Comparison of ENCODE assay signal across 8 cellular contexts in genomic region chr10:62038609-62039190, GRCh38.
DNase-seq lines count a peak whose midpoint lies in the region; ATAC-seq and TF ChIP-seq lines count a peak whose summit lies in the region.

No MANE protein-coding gene starts in this region.

- H3K36me3 Mint-ChIP-seq in CD4-positive, alpha-beta T cell (ENCODE audit: low read depth), result no peaks in the 10 kb centered on the region
- H3K36me3 Mint-ChIP-seq in activated naive CD4-positive, alpha-beta T cell treated with anti-CD3 and anti-CD28 coated beads for 36 hours (ENCODE audit: low read depth), result peaks cover 57% of the 10 kb centered on the region

- no peak for TF ChIP-seq EP300 in transverse colon (IDR thresholded peaks at IDR 0.05; ENCODE audit: low read depth)

- no peaks in the 10 kb centered on the region for H3K9me2 ChIP-seq in Karpas-422 (replicated peaks; ENCODE audit: insufficient read depth, low read length)

- H3K4me3 Mint-ChIP-seq in CD4-positive, alpha-beta T cell, result peak overlapping the region; percentile 72
- peak overlapping the region; percentile 14 for H3K4me3 Mint-ChIP-seq in activated naive CD4-positive, alpha-beta T cell treated with anti-CD3 and anti-CD28 coated beads for 36 hours

- H3K27me3 Mint-ChIP-seq in CD4-positive, alpha-beta T cell, result no peaks in the 10 kb centered on the region
- no peaks in the 10 kb centered on the region for H3K27me3 Mint-ChIP-seq in activated naive CD4-positive, alpha-beta T cell treated with anti-CD3 and anti-CD28 coated beads for 36 hours (ENCODE audit: low read depth)

- no peak overlapping the region for H3K27ac ChIP-seq in CD4-positive, alpha-beta T cell (ENCODE audit: low read depth, low read length)
- H3K27ac ChIP-seq in Karpas-422 (ENCODE audit: low read length), result no peak overlapping the region
- peak overlapping the region; percentile 74 for H3K27ac ChIP-seq in RWPE2 (ENCODE audit: poor library complexity, severe bottlenecking)
- no peak overlapping the region for H3K27ac ChIP-seq in parathyroid adenoma
- peak overlapping the region; percentile 76 to 83 (median 82) for H3K27ac ChIP-seq in transverse colon

- H2AFZ ChIP-seq in Karpas-422 (ENCODE audit: low read length) (no peak overlapping the region), parathyroid adenoma (peak overlapping the region; percentile 9)

- no peaks in the 10 kb centered on the region for H4K20me1 ChIP-seq in Karpas-422 (ENCODE audit: insufficient read depth, low read depth, low read length)

- H3K4me1 Mint-ChIP-seq in CD4-positive, alpha-beta T cell (ENCODE audit: low read depth), result peaks cover 87% of the 10 kb centered on the region
- peaks cover 85% of the 10 kb centered on the region for H3K4me1 Mint-ChIP-seq in activated naive CD4-positive, alpha-beta T cell treated with anti-CD3 and anti-CD28 coated beads for 36 hours (ENCODE audit: low read depth)

- peak; percentile 84 for ATAC-seq in CD4-positive, alpha-beta T cell (ENCODE audit: poor library complexity)
- ATAC-seq in GM21360 (IDR thresholded peaks at IDR 0.05; ENCODE audit: unreplicated experiment), result peak; percentile 58
- ATAC-seq in RWPE2 (ENCODE audit: low read depth), result peak; percentile 60

- TF ChIP-seq CTCF in CD4-positive, alpha-beta T cell (IDR thresholded peaks at IDR 0.05), result peak; percentile 82
- TF ChIP-seq CTCF in RWPE2 (IDR thresholded peaks at IDR 0.05; ENCODE audit: poor library complexity, severe bottlenecking), result peak; percentile 95
- TF ChIP-seq CTCF in parathyroid adenoma (IDR thresholded peaks at IDR 0.05), result peak; percentile 79
- TF ChIP-seq CTCF in transverse colon (IDR thresholded peaks at IDR 0.05), result peak; percentile 80 to 92 (median 85)

- no peaks in the 10 kb centered on the region for H3K79me2 ChIP-seq in Karpas-422 (ENCODE audit: low read length)
- no peaks in the 10 kb centered on the region for H3K79me2 ChIP-seq in parathyroid adenoma

- H3K9me3 ChIP-seq in CD4-positive, alpha-beta T cell (ENCODE audit: control insufficient read depth, low read length), result no peaks in the 10 kb centered on the region
- H3K9me3 ChIP-seq in Karpas-422 (ENCODE audit: low read length) (no peaks in the 10 kb centered on the region), RWPE2 (ENCODE audit: severe bottlenecking) (no peaks in the 10 kb centered on the region), parathyroid adenoma (ENCODE audit: control insufficient read depth, low read length) (no peaks in the 10 kb centered on the region), transverse colon (no peaks in the 10 kb centered on the region)

- H3K4me1 ChIP-seq in Karpas-422 (ENCODE audit: low read length) (peaks cover 27% of the 10 kb centered on the region), RWPE2 (ENCODE audit: insufficient read depth, poor library complexity, severe bottlenecking) (peaks cover 45% of the 10 kb centered on the region), parathyroid adenoma (no peaks in the 10 kb centered on the region), transverse colon (peaks cover 30 to 71% (median 51%) of the 10 kb centered on the region in 4 donors)

- POLR2A ChIA-PET in CD4-positive, alpha-beta T cell (lab: Charles Lee), result interaction anchor here (0.7 to 6.7 kb wide), 23 partner anchors 8 to 288 kb away, joined by 3 to 103 read pairs (median 5); partner anchors contain the start of genes ARID5B and RTKN2

- no peak for TF ChIP-seq POLR2A in transverse colon (IDR thresholded peaks at IDR 0.05)

- peak overlapping the region; percentile 39 for H3K4me2 ChIP-seq in Karpas-422 (ENCODE audit: low read depth, low read length, poor library complexity, severe bottlenecking)
- H3K4me2 ChIP-seq in parathyroid adenoma (ENCODE audit: low read length), result peak overlapping the region; percentile 40

- H3K36me3 ChIP-seq in Karpas-422 (ENCODE audit: insufficient read depth, low read length) (no peaks in the 10 kb centered on the region), RWPE2 (ENCODE audit: low read depth) (no peaks in the 10 kb centered on the region), parathyroid adenoma (ENCODE audit: control insufficient read depth, insufficient read depth, low read length) (no peaks in the 10 kb centered on the region), transverse colon (no peaks in the 10 kb centered on the region)

- 2% methylated on average over 9 of the region's 9 CpGs for WGBS in transverse colon (ENCODE audit: low coverage in 1 of 2), 2 donors

- H3K27ac Mint-ChIP-seq in CD4-positive, alpha-beta T cell, result peak overlapping the region; percentile 68
- H3K27ac Mint-ChIP-seq in activated naive CD4-positive, alpha-beta T cell treated with anti-CD3 and anti-CD28 coated beads for 36 hours, result peak overlapping the region; percentile 91

- in situ Hi-C loops in transverse colon (cut with MboI; ENCODE audit: low pct_ligation_motif_present in 1 of 4, low pct_unique_long_range_greater_than_20kb in 1 of 4, low sequenced_read_pairs in 3 of 4), result no loop called here

- peak; percentile 65 to 78 (median 70) for DNase-seq in CD4-positive, alpha-beta T cell
- DNase-seq in Karpas-422 (peak; percentile 90), RWPE2 (ENCODE audit: low spot score) (no peak), germinal center (ENCODE audit: low spot score) (peak; percentile 71), transverse colon (peak; percentile 85)
- DNase-seq in activated naive CD4-positive, alpha-beta T cell treated with anti-CD3 and anti-CD28 coated beads for 36 hours, result peak; percentile 90

- intact Hi-C loops in CD4-positive, alpha-beta T cell (cut with DNase I, micrococcal nuclease), result loop anchor here (1.0 to 10.0 kb wide), 8 partner anchors 13 to 396 kb away; partner anchors contain the start of gene ARID5B (in 1 of the 2)
- intact Hi-C loops in activated naive CD4-positive, alpha-beta T cell treated with anti-CD3 and anti-CD28 coated beads for 36 hours (cut with micrococcal nuclease), result loop anchor here (1.0 to 10.0 kb wide), 6 partner anchors 8 to 284 kb away; no protein-coding TSS in a partner anchor
- intact Hi-C loops in transverse colon (cut with DNase I; ENCODE audit: low total_unique reads), result loop anchor here (5.0 to 10.0 kb wide), 2 partner anchors 64 to 204 kb away; no protein-coding TSS in a partner anchor

- no peaks in the 10 kb centered on the region for H3K27me3 ChIP-seq in CD4-positive, alpha-beta T cell (ENCODE audit: control insufficient read depth, insufficient read depth, low read length)
- H3K27me3 ChIP-seq in Karpas-422 (ENCODE audit: low read length) (no peaks in the 10 kb centered on the region), RWPE2 (ENCODE audit: insufficient read depth, poor library complexity, severe bottlenecking) (no peaks in the 10 kb centered on the region), parathyroid adenoma (ENCODE audit: control insufficient read depth, insufficient read depth, low read length) (no peaks in the 10 kb centered on the region), transverse colon (no peaks in the 10 kb centered on the region)

- H3K9me3 Mint-ChIP-seq in CD4-positive, alpha-beta T cell, result no peaks in the 10 kb centered on the region
- no peaks in the 10 kb centered on the region for H3K9me3 Mint-ChIP-seq in activated naive CD4-positive, alpha-beta T cell treated with anti-CD3 and anti-CD28 coated beads for 36 hours

- H3K9ac ChIP-seq in Karpas-422 (ENCODE audit: low read length), result no peak overlapping the region
- no peak overlapping the region for H3K9ac ChIP-seq in parathyroid adenoma

- H3K4me3 ChIP-seq in Karpas-422 (ENCODE audit: low read length) (no peak overlapping the region), RWPE2 (ENCODE audit: severe bottlenecking) (no peak overlapping the region), parathyroid adenoma (ENCODE audit: low read depth, low read length) (no peak overlapping the region), transverse colon (peak overlapping the region in 2 of 4 donors; percentile 5 to 19)

- CTCF ChIA-PET in CD4-positive, alpha-beta T cell (lab: Charles Lee), result interaction anchor here (0.6 to 5.4 kb wide), 43 partner anchors 9 to 399 kb away, joined by 3 to 74 read pairs (median 5); partner anchors contain the start of gene ARID5B
- CTCF ChIA-PET in activated naive CD4-positive, alpha-beta T cell treated with anti-CD3 and anti-CD28 coated beads for 36 hours (lab: Charles Lee), result interaction anchor here (0.6 to 4.6 kb wide), 35 partner anchors 8 to 294 kb away, joined by 3 to 44 read pairs (median 4); no protein-coding TSS in a partner anchor

Comparison
In these comparisons a context has a peak if more than half of its experiments do, and no peak if none do; other contexts are left out.
1. H3K27ac ChIP-seq: peak in RWPE2 (single experiment) and transverse colon (4 of 4); none in CD4-positive, alpha-beta T cell (single experiment), Karpas-422 (single experiment) and parathyroid adenoma (single experiment).
2. Peak in every context shown above with its lines, with median percentiles within 50 percentile points of each other: ATAC-seq and CTCF ChIP-seq.